ENCODE assay signal across 28 cellular contexts in the genomic region with DNA sequence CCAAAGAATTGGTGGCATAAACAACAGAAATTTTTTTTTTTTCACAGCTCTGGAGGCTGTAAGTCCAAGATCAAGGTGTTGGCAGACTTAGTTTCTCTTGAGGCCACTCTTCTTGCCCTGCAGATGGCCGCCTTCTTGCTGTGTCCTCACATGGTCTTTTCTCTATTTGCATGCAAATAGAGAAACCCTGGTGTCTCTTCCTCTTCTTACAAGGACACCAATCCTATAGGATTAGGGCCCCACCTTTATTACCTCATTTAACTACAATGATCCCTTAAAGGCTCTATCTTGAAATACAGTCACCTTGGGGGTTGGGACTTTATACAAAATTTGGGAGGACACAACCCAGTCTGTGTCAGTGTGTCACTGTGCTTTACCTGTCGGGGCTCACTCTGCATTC.
"Had no signal": no experiment of that assay in that cellular context is flagged by ENCODE, and none has a peak within 500 bp of the region (broad histone marks: within the 10 kb centered on the region; RNA-seq: fewer than 3 reads in every experiment).

No MANE protein-coding gene starts in this region.

- H3K4me3 ChIP-seq: coronary artery, dorsolateral prefrontal cortex, esophagus squamous epithelium, gastrocnemius medialis, hepatocyte, left lung, lower lobe of right lung, mucosa of descending colon had no signal

- H3K4me1 Mint-ChIP-seq: naive B cell; naive thymus-derived CD8-positive, alpha-beta T cell had no signal

- H3K36me3 Mint-ChIP-seq: mesothelial cell of epicardium had no signal

- ATAC-seq: esophagus mucosa; gastrocnemius medialis; left cardiac atrium; left lung; left ventricle myocardium superior; lower lobe of right lung; mucosa of descending colon; naive thymus-derived CD8-positive, alpha-beta T cell had no signal

- H3K27ac Mint-ChIP-seq: mesothelial cell of epicardium; naive B cell; naive thymus-derived CD8-positive, alpha-beta T cell had no signal

- H3K9me3 ChIP-seq: esophagus squamous epithelium, gastrocnemius medialis, left lung, lower lobe of right lung, mucosa of descending colon had no signal

- H3K27ac ChIP-seq: coronary artery, dorsolateral prefrontal cortex, epithelial cell of prostate, esophagus squamous epithelium, gastrocnemius medialis, hepatocyte, left lung, lower lobe of right lung had no signal

- H3K79me2 ChIP-seq: hepatocyte had no signal

- H3K4me3 Mint-ChIP-seq: mesothelial cell of epicardium; naive B cell; naive thymus-derived CD8-positive, alpha-beta T cell had no signal

- H3K27me3 ChIP-seq: dorsolateral prefrontal cortex, esophagus squamous epithelium, gastrocnemius medialis, hepatocyte, left lung had no signal

- H2AFZ ChIP-seq: hepatocyte had no signal

- H3K4me2 ChIP-seq: hepatocyte had no signal

- H3K27me3 Mint-ChIP-seq: naive B cell had no signal

- DNase-seq: dermis blood vessel endothelial cell; effector CD4-positive, alpha-beta T cell; effector memory CD4-positive, alpha-beta T cell; erythroblast; esophagus squamous epithelium; foreskin fibroblast; foreskin melanocyte; gastrocnemius medialis; glutamatergic neuron; hypothalamus; left cardiac atrium; left lung; left ventricle myocardium superior; lower lobe of right lung; mesenchymal stem cell; mucosa of descending colon; naive B cell; naive thymus-derived CD8-positive, alpha-beta T cell had no signal

- H3K36me3 ChIP-seq: esophagus squamous epithelium, gastrocnemius medialis, left lung, lower lobe of right lung had no signal

- FAIRE-seq: colon, endometrium, islet of Langerhans, keratinocyte had no signal

- H3K9me3 Mint-ChIP-seq: mesothelial cell of epicardium; naive B cell; naive thymus-derived CD8-positive, alpha-beta T cell had no signal
